In genomic region chr5:137098238-137098637, GRCh38 we compare ENCODE assay signal across 8 cellular contexts.
"Had no signal": no experiment of that assay in that cellular context is flagged by ENCODE, and none has a peak within 500 bp of the region (broad histone marks: within the 10 kb centered on the region; RNA-seq: fewer than 3 reads in every experiment).

No MANE protein-coding gene starts in this region.

- ATAC-seq: GM23338, HCT116 had no signal

- DNase-seq: GM23248, GOT3, H7, H9, HCEC 1CT, HFFc6 had no signal
